Comparison of ENCODE assay signal across 20 cellular contexts in genomic region chr6:106732541-106732940, GRCh38.
"Had no signal": no experiment of that assay in that cellular context is flagged by ENCODE, and none has a peak within 500 bp of the region (broad histone marks: within the 10 kb centered on the region; RNA-seq: fewer than 3 reads in every experiment).

No MANE protein-coding gene starts in this region.

- H3K4me1 Mint-ChIP-seq: activated CD4-positive, alpha-beta T cell treated with anti-CD3 and anti-CD28 coated beads, Interleukin-2, amount 10 ng/mL, durations not matched to agents 7 days and 5 days; activated CD8-positive, alpha-beta memory T cell treated with anti-CD3 and anti-CD28 coated beads, Interleukin-2, amount 10 ng/mL, durations not matched to agents 7 days and 5 days; activated naive CD4-positive, alpha-beta T cell treated with anti-CD3 and anti-CD28 coated beads, Interleukin-2, amount 10 ng/mL, durations not matched to agents 7 days and 5 days had no signal

- H3K27ac ChIP-seq: epithelial cell of prostate, heart right ventricle, lower lobe of right lung, spleen, tibial artery, WERI-Rb-1 had no signal

- H3K4me1 ChIP-seq: heart right ventricle, lower lobe of right lung had no signal

- H3K27me3 ChIP-seq: heart right ventricle, spleen, tibial artery had no signal

- H3K4me3 Mint-ChIP-seq: activated CD4-positive, alpha-beta T cell treated with anti-CD3 and anti-CD28 coated beads, Interleukin-2, amount 10 ng/mL, durations not matched to agents 7 days and 5 days; activated CD8-positive, alpha-beta memory T cell treated with anti-CD3 and anti-CD28 coated beads, Interleukin-2, amount 10 ng/mL, durations not matched to agents 7 days and 5 days; activated CD8-positive, alpha-beta T cell treated with anti-CD3 and anti-CD28 coated beads for 36 hours; activated naive CD4-positive, alpha-beta T cell treated with anti-CD3 and anti-CD28 coated beads, Interleukin-2, amount 10 ng/mL, durations not matched to agents 7 days and 5 days; natural killer cell treated with Interleukin-12 subunit alpha and Interleukin-12 subunit beta and Interleukin-15 and Interleukin-18, amount 100 ng/mL, for 72 hours had no signal

- DNase-seq: activated CD4-positive, alpha-beta T cell treated with anti-CD3 and anti-CD28 coated beads, Interleukin-2, amount 10 ng/mL, durations not matched to agents 7 days and 5 days; activated CD4-positive, CD25-positive, alpha-beta regulatory T cell treated with anti-CD3 and anti-CD28 coated beads, Interleukin-2, amount 50 U/mL, for 72 hours; activated CD8-positive, alpha-beta memory T cell treated with anti-CD3 and anti-CD28 coated beads, Interleukin-2, amount 10 ng/mL, durations not matched to agents 7 days and 5 days; activated CD8-positive, alpha-beta T cell treated with anti-CD3 and anti-CD28 coated beads for 36 hours; activated effector memory CD4-positive, alpha-beta T cell treated with anti-CD3 and anti-CD28 coated beads, Interleukin-2, amount 50 U/mL, for 16 hours; activated naive CD4-positive, alpha-beta T cell treated with anti-CD3 and anti-CD28 coated beads, Interleukin-2, amount 10 ng/mL, durations not matched to agents 7 days and 5 days; activated T-cell treated with anti-CD3 and anti-CD28 coated beads for 4 hours; amygdala; cerebellar nuclear complex; cortex of kidney; heart right ventricle; lower lobe of right lung; spleen; stimulated activated CD4-positive, alpha-beta T cell treated with anti-CD3 and anti-CD28 coated beads, Interleukin-4, amount 100 ng/mL, for 24 hours; stimulated activated naive CD4-positive, alpha-beta T cell treated with Interleukin-2 at 50 U/mL for 16 hours; T-helper 1 cell; tibial artery; WERI-Rb-1 had no signal

- H3K4me3 ChIP-seq: heart right ventricle, lower lobe of right lung, spleen, tibial artery had no signal

- H3K9me3 ChIP-seq: tibial artery had no signal

- H3K36me3 ChIP-seq: heart right ventricle, lower lobe of right lung, spleen, tibial artery, WERI-Rb-1 had no signal

- H3K36me3 Mint-ChIP-seq: activated CD8-positive, alpha-beta memory T cell treated with anti-CD3 and anti-CD28 coated beads, Interleukin-2, amount 10 ng/mL, durations not matched to agents 7 days and 5 days; activated naive CD4-positive, alpha-beta T cell treated with anti-CD3 and anti-CD28 coated beads, Interleukin-2, amount 10 ng/mL, durations not matched to agents 7 days and 5 days; natural killer cell treated with Interleukin-12 subunit alpha and Interleukin-12 subunit beta and Interleukin-15 and Interleukin-18, amount 100 ng/mL, for 72 hours had no signal

- H3K27ac Mint-ChIP-seq: activated CD4-positive, alpha-beta T cell treated with anti-CD3 and anti-CD28 coated beads, Interleukin-2, amount 10 ng/mL, durations not matched to agents 7 days and 5 days; activated CD8-positive, alpha-beta memory T cell treated with anti-CD3 and anti-CD28 coated beads, Interleukin-2, amount 10 ng/mL, durations not matched to agents 7 days and 5 days; activated CD8-positive, alpha-beta T cell treated with anti-CD3 and anti-CD28 coated beads for 36 hours; activated naive CD4-positive, alpha-beta T cell treated with anti-CD3 and anti-CD28 coated beads, Interleukin-2, amount 10 ng/mL, durations not matched to agents 7 days and 5 days; natural killer cell treated with Interleukin-12 subunit alpha and Interleukin-12 subunit beta and Interleukin-15 and Interleukin-18, amount 100 ng/mL, for 72 hours had no signal

- H3K9me3 Mint-ChIP-seq: activated CD4-positive, alpha-beta T cell treated with anti-CD3 and anti-CD28 coated beads, Interleukin-2, amount 10 ng/mL, durations not matched to agents 7 days and 5 days; activated naive CD4-positive, alpha-beta T cell treated with anti-CD3 and anti-CD28 coated beads, Interleukin-2, amount 10 ng/mL, durations not matched to agents 7 days and 5 days; natural killer cell treated with Interleukin-12 subunit alpha and Interleukin-12 subunit beta and Interleukin-15 and Interleukin-18, amount 100 ng/mL, for 72 hours had no signal
